In genomic region chr15:61364871-61365270, GRCh38 we compare ENCODE assay signal across 22 cellular contexts.
DNase-seq lines count a peak whose midpoint lies in the region; ATAC-seq and TF ChIP-seq lines count a peak whose summit lies in the region.
"Had no signal": no experiment of that assay in that cellular context is flagged by ENCODE, and none has a peak within 500 bp of the region (broad histone marks: within the 10 kb centered on the region; RNA-seq: fewer than 3 reads in every experiment).

No MANE protein-coding gene starts in this region.

- H3K9ac ChIP-seq in HUES64 (ENCODE audit: low read depth, low read length) (peak overlapping the region; percentile 44), liver (ENCODE audit: low read depth in 1 of 2, low read length in 2 of 2) (no peak overlapping the region)

- peak; percentile 36 for DNase-seq in BE2C
- DNase-seq in chondrocyte (ENCODE audit: low spot score): peak; percentile 77
- DNase-seq in HPDE6-E6E7 (ENCODE audit: extremely low spot score): no peak
- no peak for DNase-seq in activated CD4-positive, alpha-beta T cell treated with anti-CD3 and anti-CD28 coated beads for 36 hours
- DNase-seq: activated naive CD4-positive, alpha-beta T cell treated with Interleukin-2 at 50 U/mL for 16 hours; gastrocnemius medialis; GF-D8; kidney; mesenchymal stem cell; NCI-H187; stimulated activated CD4-positive, alpha-beta T cell treated with anti-CD3 and anti-CD28 coated beads, Interleukin-1b, Interleukin-23, amount 100 ng/mL, for 48 hours; T-helper 2 cell had no signal

- TF ChIP-seq CTCF in BE2C (IDR thresholded peaks at IDR 0.05; ENCODE audit: low read depth, low read length) (no peak), chondrocyte (IDR thresholded peaks at IDR 0.05) (no peak), liver (IDR thresholded peaks at IDR 0.05; ENCODE audit: low read depth, low read length, missing input control) (no peak)

- no peak overlapping the region for H3K4me3 Mint-ChIP-seq in chondrocyte (ENCODE audit: unreplicated experiment)
- H3K4me3 Mint-ChIP-seq in activated CD4-positive, alpha-beta T cell treated with anti-CD3 and anti-CD28 coated beads for 36 hours: no peak overlapping the region

- WGBS in HUES64: 23% methylated on average over 13 of the region's 13 CpGs
- WGBS in liver: 61% methylated on average over 13 of the region's 13 CpGs

- H3K27me3 ChIP-seq in BE2C: no peaks in the 10 kb centered on the region
- H3K27me3 ChIP-seq in HUES64 (ENCODE audit: insufficient read depth, low read length): no peaks in the 10 kb centered on the region
- H3K27me3 ChIP-seq in liver (ENCODE audit: control insufficient read depth in 4 of 4, insufficient read depth in 4 of 4, low read length in 3 of 4): no peaks in the 10 kb centered on the region
- H3K27me3 ChIP-seq: ascending aorta, gastrocnemius medialis, neutrophil, right lobe of liver, vagina had no signal

- peak in 1 of 2 donors; percentile 47 for TF ChIP-seq RAD21 in liver (IDR thresholded peaks at IDR 0.05)

- H3K4me1 ChIP-seq in BE2C (no peaks in the 10 kb centered on the region), HUES64 (ENCODE audit: insufficient read depth, low read length) (peaks cover 4% of the 10 kb centered on the region), liver (ENCODE audit: control insufficient read depth in 4 of 4, insufficient read depth in 4 of 4, low read length in 3 of 4) (peaks cover 0 to 3% (median 0%) of the 10 kb centered on the region in 4 donors)
- H3K4me1 ChIP-seq: ascending aorta, gastrocnemius medialis, right lobe of liver, vagina had no signal

- peaks cover 2% of the 10 kb centered on the region for H3K36me3 Mint-ChIP-seq in chondrocyte (ENCODE audit: low read depth)
- H3K36me3 Mint-ChIP-seq in activated CD4-positive, alpha-beta T cell treated with anti-CD3 and anti-CD28 coated beads for 36 hours (ENCODE audit: low read depth): no peaks in the 10 kb centered on the region

- H3K9me3 ChIP-seq in BE2C (no peaks in the 10 kb centered on the region; the same call in 1 of the 2 replicates), HUES64 (ENCODE audit: insufficient read depth, low read depth, low read length) (peaks cover 3% of the 10 kb centered on the region; the same call in 1 of the 2 replicates), liver (ENCODE audit: control insufficient read depth in 4 of 4, low read length in 3 of 4) (peaks cover 0 to 2% (median 0%) of the 10 kb centered on the region in 4 donors)
- H3K9me3 ChIP-seq: gastrocnemius medialis, neutrophil, right lobe of liver, vagina had no signal

- H3K27ac Mint-ChIP-seq in chondrocyte (ENCODE audit: unreplicated experiment): no peak overlapping the region
- no peak overlapping the region for H3K27ac Mint-ChIP-seq in activated CD4-positive, alpha-beta T cell treated with anti-CD3 and anti-CD28 coated beads for 36 hours

- H3K27ac ChIP-seq in HUES64 (ENCODE audit: low read depth, low read length): no peak overlapping the region
- H3K27ac ChIP-seq in liver (ENCODE audit: low read depth in 1 of 2, low read length in 2 of 2): no peak overlapping the region
- H3K27ac ChIP-seq: ascending aorta, gastrocnemius medialis, neutrophil, right lobe of liver, vagina had no signal

- H3K27me3 Mint-ChIP-seq in chondrocyte (ENCODE audit: low read depth): peaks cover 11% of the 10 kb centered on the region
- peaks cover 9% of the 10 kb centered on the region for H3K27me3 Mint-ChIP-seq in activated CD4-positive, alpha-beta T cell treated with anti-CD3 and anti-CD28 coated beads for 36 hours

- CTCF ChIA-PET in activated CD4-positive, alpha-beta T cell treated with anti-CD3 and anti-CD28 coated beads for 36 hours (lab: Charles Lee): no interaction called here

- intact Hi-C loops in activated CD4-positive, alpha-beta T cell treated with anti-CD3 and anti-CD28 coated beads for 36 hours (cut with DNase I, micrococcal nuclease): no loop called here

- H3K4me1 Mint-ChIP-seq in chondrocyte (ENCODE audit: low read depth): no peaks in the 10 kb centered on the region
- H3K4me1 Mint-ChIP-seq in activated CD4-positive, alpha-beta T cell treated with anti-CD3 and anti-CD28 coated beads for 36 hours: no peaks in the 10 kb centered on the region

- peaks cover 25% of the 10 kb centered on the region for H3K9me3 Mint-ChIP-seq in chondrocyte (ENCODE audit: low read depth)
- peaks cover 11% of the 10 kb centered on the region for H3K9me3 Mint-ChIP-seq in activated CD4-positive, alpha-beta T cell treated with anti-CD3 and anti-CD28 coated beads for 36 hours (ENCODE audit: low read depth)

- H3K4me3 ChIP-seq in BE2C (ENCODE audit: low read depth, low read length) (no peak overlapping the region), HUES64 (ENCODE audit: low read length) (peak overlapping the region; percentile 49), liver (ENCODE audit: low read depth in 1 of 3, low read length in 3 of 3) (no peak overlapping the region)
- H3K4me3 ChIP-seq: ascending aorta, gastrocnemius medialis, right lobe of liver, vagina had no signal

- H3K36me3 ChIP-seq in BE2C (no peaks in the 10 kb centered on the region), HUES64 (ENCODE audit: insufficient read depth, low read length) (no peaks in the 10 kb centered on the region), liver (ENCODE audit: control insufficient read depth in 4 of 4, insufficient read depth in 3 of 4, low read depth in 1 of 4, low read length in 3 of 4) (no peaks in the 10 kb centered on the region)
- H3K36me3 ChIP-seq: ascending aorta, gastrocnemius medialis, neutrophil, right lobe of liver, vagina had no signal

- ATAC-seq in HG02798 (IDR thresholded peaks at IDR 0.05; ENCODE audit: poor library complexity, unreplicated experiment): no peak
- ATAC-seq in activated CD4-positive, alpha-beta T cell treated with anti-CD3 and anti-CD28 coated beads for 36 hours: no peak
- no peak for ATAC-seq in GM21447 (IDR thresholded peaks at IDR 0.05; ENCODE audit: unreplicated experiment)
- ATAC-seq: activated CD4-positive, CD25-positive, alpha-beta regulatory T cell treated with anti-CD3 and anti-CD28 coated beads, Interleukin-2, amount 50 U/mL, for 24 hours; gastrocnemius medialis; right lobe of liver; Right ventricle myocardium inferior had no signal

- POLR2A ChIA-PET in activated CD4-positive, alpha-beta T cell treated with anti-CD3 and anti-CD28 coated beads for 36 hours (lab: Charles Lee): no interaction called here

TF ChIP-seq in liver, 16 proteins besides CTCF, POLR2A, EP300 and RAD21:
- TF ChIP-seq GABPA (IDR thresholded peaks at IDR 0.05 in 1 of 2, conservative IDR thresholded peaks at IDR 0.05 in 1 of 2) (no peak), SP1 (IDR thresholded peaks at IDR 0.05) (peak; percentile 48), EGR1 (IDR thresholded peaks at IDR 0.05; ENCODE audit: low read depth in 2 of 2) (no peak), JUND (IDR thresholded peaks at IDR 0.05) (no peak)

Comparison
In these comparisons a context has a peak if more than half of its experiments do, and no peak if none do; other contexts are left out.
1. DNase-seq: peak in BE2C (single experiment) and chondrocyte (single experiment); none in HPDE6-E6E7 (single experiment) and activated CD4-positive, alpha-beta T cell treated with anti-CD3 and anti-CD28 coated beads for 36 hours (single experiment).